Comparison of ENCODE assay signal across 36 cellular contexts in genomic region chr11:75185866-75186265, GRCh38. TPM values are rescaled to one million over a fixed set of nuclear protein-coding genes. Genes with fewer than 3 reads are reported as not detected.
"Had no signal": no experiment of that assay in that cellular context is flagged by ENCODE, and none has a peak within 500 bp of the region (broad histone marks: within the 10 kb centered on the region; RNA-seq: fewer than 3 reads in every experiment).

No MANE protein-coding gene starts in this region.

- H3K4me3 Mint-ChIP-seq: activated CD4-positive, alpha-beta T cell treated with anti-CD3 and anti-CD28 coated beads for 36 hours; activated CD4-positive, alpha-beta T cell treated with anti-CD3 and anti-CD28 coated beads, Interleukin-2, amount 10 ng/mL, durations not matched to agents 7 days and 5 days; activated CD8-positive, alpha-beta T cell treated with anti-CD3 and anti-CD28 coated beads for 36 hours; activated naive CD4-positive, alpha-beta T cell treated with anti-CD3 and anti-CD28 coated beads for 36 hours; activated naive CD8-positive, alpha-beta T cell treated with anti-CD3 and anti-CD28 coated beads for 36 hours; activated T-cell treated with anti-CD3 and anti-CD28 coated beads, Interleukin-2, amount 50 U/mL, for 4 hours; activated T-cell treated with anti-CD3 and anti-CD28 coated beads, Interleukin-2, amount 50 U/mL, for 72 hours; activated T-helper 1 cell treated with anti-CD3 and anti-CD28 coated beads, Interleukin-12 subunit alpha, Interleukin-12 subunit beta, Interleukin-2, Interleukin-4 antibody, amounts not matched to agents 30 ng/mL and 10 ng/mL and 1 ng/mL, durations not matched to agents 14 hours and 24 hours and 36 hours; activated T-helper 17 cell treated with anti-CD3 and anti-CD28 coated beads, Interleukin-2, amount 50 U/mL, for 72 hours; T-helper 1 cell treated with Interleukin-12 subunit alpha and Interleukin-12 subunit beta and Interleukin-4 antibody, amounts not matched to agents 30 μg/mL and 1 μg/mL, for 36 hours; T-helper 2 cell treated with Interferon-gamma antibody and Interleukin-4, amounts not matched to agents 5 μg/mL and 100 μg/mL, for 36 hours had no signal

- H3K27ac Mint-ChIP-seq: activated CD4-positive, alpha-beta T cell treated with anti-CD3 and anti-CD28 coated beads for 36 hours; activated CD4-positive, alpha-beta T cell treated with anti-CD3 and anti-CD28 coated beads, Interleukin-2, amount 10 ng/mL, durations not matched to agents 7 days and 5 days; activated CD8-positive, alpha-beta T cell treated with anti-CD3 and anti-CD28 coated beads for 36 hours; activated naive CD4-positive, alpha-beta T cell treated with anti-CD3 and anti-CD28 coated beads for 36 hours; activated naive CD4-positive, alpha-beta T cell treated with anti-CD3 and anti-CD28 coated beads, Interleukin-2, amount 50 U/mL, for 72 hours; activated naive CD8-positive, alpha-beta T cell treated with anti-CD3 and anti-CD28 coated beads for 36 hours; activated T-cell treated with anti-CD3 and anti-CD28 coated beads, Interleukin-2, amount 50 U/mL, for 72 hours; activated T-helper 1 cell treated with anti-CD3 and anti-CD28 coated beads, Interleukin-12 subunit alpha, Interleukin-12 subunit beta, Interleukin-2, Interleukin-4 antibody, amounts not matched to agents 30 ng/mL and 10 ng/mL and 1 ng/mL, durations not matched to agents 14 hours and 24 hours and 36 hours; activated T-helper 17 cell treated with anti-CD3 and anti-CD28 coated beads, Interleukin-2, amount 50 U/mL, for 72 hours; T-helper 1 cell treated with Interleukin-12 subunit alpha and Interleukin-12 subunit beta and Interleukin-4 antibody, amounts not matched to agents 30 μg/mL and 1 μg/mL, for 36 hours; T-helper 2 cell treated with Interferon-gamma antibody and Interleukin-4, amounts not matched to agents 5 μg/mL and 100 μg/mL, for 36 hours had no signal

- DNase-seq: activated CD4-positive, alpha-beta T cell treated with anti-CD3 and anti-CD28 coated beads for 1 hour; activated CD4-positive, alpha-beta T cell treated with anti-CD3 and anti-CD28 coated beads for 36 hours; activated CD4-positive, alpha-beta T cell treated with anti-CD3 and anti-CD28 coated beads for 48 hours; activated CD4-positive, alpha-beta T cell treated with anti-CD3 and anti-CD28 coated beads, Interleukin-2, amount 10 ng/mL, durations not matched to agents 7 days and 5 days; activated CD4-positive, alpha-beta T cell treated with anti-CD3 and anti-CD28 coated beads, Interleukin-2, amount 50 U/mL, for 48 hours; activated CD4-positive, CD25-positive, alpha-beta regulatory T cell; activated CD8-positive, alpha-beta memory T cell treated with anti-CD3 and anti-CD28 coated beads, Interleukin-2, amount 50 U/mL, for 4 hours; activated CD8-positive, alpha-beta T cell treated with anti-CD3 and anti-CD28 coated beads for 36 hours; activated effector memory CD4-positive, alpha-beta T cell treated with anti-CD3 and anti-CD28 coated beads, Interleukin-2, amount 50 U/mL, for 16 hours; activated gamma-delta T cell treated with Interleukin-2 at 50 U/mL for 16 hours; activated naive CD4-positive, alpha-beta T cell; activated naive CD4-positive, alpha-beta T cell treated with anti-CD3 and anti-CD28 coated beads for 36 hours; activated naive CD4-positive, alpha-beta T cell treated with anti-CD3 and anti-CD28 coated beads, Interleukin-2, amount 50 U/mL, for 16 hours; activated naive CD8-positive, alpha-beta T cell treated with anti-CD3 and anti-CD28 coated beads for 36 hours; activated T-cell treated with anti-CD3 and anti-CD28 coated beads for 4 hours; activated T-cell treated with anti-CD3 and anti-CD28 coated beads, Interleukin-2, amount 50 U/mL, for 1 hour; activated T-cell treated with anti-CD3 and anti-CD28 coated beads, Interleukin-2, amount 50 U/mL, for 4 hours; activated T-cell treated with anti-CD3 and anti-CD28 coated beads, Interleukin-2, amount 50 U/mL, for 72 hours; adrenal gland; amniotic stem cell; aorta; body of pancreas; brain microvascular endothelial cell; central memory CD4-positive, alpha-beta T cell; T-helper 1 cell; T-helper 2 cell; T-helper 9 cell had no signal

- H3K4me1 Mint-ChIP-seq: activated CD4-positive, alpha-beta T cell treated with anti-CD3 and anti-CD28 coated beads for 36 hours; activated naive CD8-positive, alpha-beta T cell treated with anti-CD3 and anti-CD28 coated beads for 36 hours; activated T-helper 17 cell treated with anti-CD3 and anti-CD28 coated beads, Interleukin-2, amount 50 U/mL, for 72 hours had no signal

- ATAC-seq: activated CD4-positive, alpha-beta T cell treated with anti-CD3 and anti-CD28 coated beads for 36 hours; activated CD4-positive, CD25-positive, alpha-beta regulatory T cell treated with anti-CD3 and anti-CD28 coated beads, Interleukin-2, amount 50 U/mL, for 24 hours; activated CD8-positive, alpha-beta T cell treated with anti-CD3 and anti-CD28 coated beads for 36 hours; activated naive CD4-positive, alpha-beta T cell treated with anti-CD3 and anti-CD28 coated beads, Interleukin-2, amount 50 U/mL, for 72 hours; activated T-cell treated with anti-CD3 and anti-CD28 coated beads, Interleukin-2, amount 50 U/mL, for 4 hours; activated T-cell treated with anti-CD3 and anti-CD28 coated beads, Interleukin-2, amount 50 U/mL, for 72 hours; activated T-helper 17 cell treated with anti-CD3 and anti-CD28 coated beads, Interleukin-2, amount 50 U/mL, for 72 hours; body of pancreas had no signal

- H3K9me3 Mint-ChIP-seq: activated CD4-positive, alpha-beta T cell treated with anti-CD3 and anti-CD28 coated beads, Interleukin-2, amount 10 ng/mL, durations not matched to agents 7 days and 5 days; activated CD8-positive, alpha-beta T cell treated with anti-CD3 and anti-CD28 coated beads for 36 hours; activated naive CD4-positive, alpha-beta T cell treated with anti-CD3 and anti-CD28 coated beads for 36 hours; activated naive CD4-positive, alpha-beta T cell treated with anti-CD3 and anti-CD28 coated beads, Interleukin-2, amount 50 U/mL, for 72 hours; activated naive CD8-positive, alpha-beta T cell treated with anti-CD3 and anti-CD28 coated beads for 36 hours; activated T-cell treated with anti-CD3 and anti-CD28 coated beads, Interleukin-2, amount 50 U/mL, for 4 hours; activated T-cell treated with anti-CD3 and anti-CD28 coated beads, Interleukin-2, amount 50 U/mL, for 72 hours; activated T-helper 1 cell treated with anti-CD3 and anti-CD28 coated beads, Interleukin-12 subunit alpha, Interleukin-12 subunit beta, Interleukin-2, Interleukin-4 antibody, amounts not matched to agents 30 ng/mL and 10 ng/mL and 1 ng/mL, durations not matched to agents 14 hours and 24 hours and 36 hours; activated T-helper 17 cell treated with anti-CD3 and anti-CD28 coated beads, Interleukin-2, amount 50 U/mL, for 72 hours; T-helper 1 cell treated with Interleukin-12 subunit alpha and Interleukin-12 subunit beta and Interleukin-4 antibody, amounts not matched to agents 30 μg/mL and 1 μg/mL, for 36 hours; T-helper 2 cell treated with Interferon-gamma antibody and Interleukin-4, amounts not matched to agents 5 μg/mL and 100 μg/mL, for 36 hours had no signal

- H3K4me1 ChIP-seq: body of pancreas, breast epithelium had no signal

- H3K27me3 ChIP-seq: adrenal gland, body of pancreas, breast epithelium had no signal

- H3K27ac ChIP-seq: body of pancreas, brain microvascular endothelial cell, breast epithelium, VCaP had no signal

- H3K4me3 ChIP-seq: adrenal gland, body of pancreas, breast epithelium had no signal

- H3K36me3 ChIP-seq: brain microvascular endothelial cell, breast epithelium had no signal

- H3K36me3 Mint-ChIP-seq: activated naive CD4-positive, alpha-beta T cell treated with anti-CD3 and anti-CD28 coated beads, Interleukin-2, amount 50 U/mL, for 72 hours; activated naive CD8-positive, alpha-beta T cell treated with anti-CD3 and anti-CD28 coated beads for 36 hours had no signal

- H3K9me3 ChIP-seq: adrenal gland, body of pancreas, breast epithelium had no signal

RNA-seq across cellular contexts. Expression of gene SLCO2B1, which starts 35.0 kb away (rescaled TPM):
- total RNA-seq: activated CD4-positive, alpha-beta T cell treated with anti-CD3 and anti-CD28 coated beads for 36 hours; activated CD8-positive, alpha-beta memory T cell treated with anti-CD3 and anti-CD28 coated beads for 36 hours; activated CD8-positive, alpha-beta T cell treated with anti-CD3 and anti-CD28 coated beads for 36 hours; activated naive CD4-positive, alpha-beta T cell treated with anti-CD3 and anti-CD28 coated beads for 36 hours; activated naive CD4-positive, alpha-beta T cell treated with anti-CD3 and anti-CD28 coated beads, Interleukin-2, amount 50 U/mL, for 72 hours; activated naive CD8-positive, alpha-beta T cell treated with anti-CD3 and anti-CD28 coated beads for 36 hours; activated T-cell treated with anti-CD3 and anti-CD28 coated beads, Interleukin-2, amount 50 U/mL, for 72 hours; activated T-helper 1 cell treated with anti-CD3 and anti-CD28 coated beads, Interleukin-12 subunit alpha, Interleukin-12 subunit beta, Interleukin-2, Interleukin-4 antibody, amounts not matched to agents 30 ng/mL and 10 ng/mL and 1 ng/mL, durations not matched to agents 14 hours and 24 hours and 36 hours had no signal

RNA-seq across cellular contexts. Expression of gene TPBGL, which starts 54.7 kb away (rescaled TPM):
- total RNA-seq: activated naive CD4-positive, alpha-beta T cell treated with anti-CD3 and anti-CD28 coated beads for 36 hours had no signal
- polyA plus RNA-seq: aorta had no signal
